In genomic region chr6:35148167-35148741, GRCh38 we compare ENCODE assay signal across 13 cellular contexts. TPM values are rescaled to one million over a fixed set of nuclear protein-coding genes. Genes with fewer than 3 reads are reported as not detected.
A peak's percentile ranks its signal among the peaks of the same experiment; 100 is the strongest.
DNase-seq lines count a peak whose midpoint lies in the region; ATAC-seq and TF ChIP-seq lines count a peak whose summit lies in the region.
"Had no signal": no experiment of that assay in that cellular context is flagged by ENCODE, and none has a peak within 500 bp of the region (broad histone marks: within the 10 kb centered on the region; RNA-seq: fewer than 3 reads in every experiment).

No MANE protein-coding gene starts in this region.

- H2AFZ ChIP-seq in IMR-90 (replicated peaks; ENCODE audit: low read length, poor library complexity), result peak overlapping the region; percentile 78
- no peak overlapping the region for H2AFZ ChIP-seq in neural progenitor cell (replicated peaks)
- H2AFZ ChIP-seq: parathyroid adenoma had no signal

- DNase-seq in Daoy (ENCODE audit: low read depth) (peak; percentile 87), IMR-90 (peak; percentile 77), astrocyte of the spinal cord (ENCODE audit: low read depth, low spot score) (peak; percentile 74), neural progenitor cell (ENCODE audit: low spot score) (peak; percentile 95), NCI-H1930 (lab: John Stamatoyannopoulos, UW) (no peak), head of caudate nucleus (no peak), upper lobe of right lung (no peak)
- DNase-seq: activated B cell treated with CpG ODN at 0.5 μM for 24 hours, DMS79 treated with DMSO at 0.1 percent for 48 hours, NCI-H2029 had no signal

- H3K27ac ChIP-seq in IMR-90 (ENCODE audit: insufficient read depth, low read length), result peak overlapping the region; percentile 79
- no peak overlapping the region for H3K27ac ChIP-seq in neural progenitor cell
- no peak overlapping the region for H3K27ac ChIP-seq in upper lobe of right lung
- H3K27ac ChIP-seq: parathyroid adenoma had no signal

- H3K79me2 ChIP-seq in neural progenitor cell (ENCODE audit: low read depth), result no peaks in the 10 kb centered on the region
- H3K79me2 ChIP-seq: parathyroid adenoma had no signal

- H3K9me3 Mint-ChIP-seq in neural progenitor cell, result no peaks in the 10 kb centered on the region
- H3K9me3 Mint-ChIP-seq: activated B cell treated with CpG ODN at 0.5 μM for 24 hours had no signal

- H3K4me3 ChIP-seq in IMR-90 (ENCODE audit: insufficient read depth, low read depth, low read length) (no peak overlapping the region), astrocyte of the spinal cord (ENCODE audit: low read depth, low read length) (no peak overlapping the region), neural progenitor cell (peak overlapping the region; percentile 13), upper lobe of right lung (no peak overlapping the region)

- H3K4me3 Mint-ChIP-seq in neural progenitor cell, result peak overlapping the region; percentile 77
- H3K4me3 Mint-ChIP-seq: activated B cell treated with CpG ODN at 0.5 μM for 24 hours had no signal

- H3K4me1 ChIP-seq in IMR-90 (ENCODE audit: control insufficient read depth, insufficient read depth, low read length), result peaks cover 20% of the 10 kb centered on the region
- peaks cover 31% of the 10 kb centered on the region for H3K4me1 ChIP-seq in neural progenitor cell
- no peaks in the 10 kb centered on the region for H3K4me1 ChIP-seq in upper lobe of right lung
- H3K4me1 ChIP-seq: parathyroid adenoma had no signal

- POLR2A ChIA-PET in IMR-90 (lab: Charles Lee; ENCODE audit: unreplicated experiment), result interaction anchor here (0.5 kb wide), 1 partner anchor 24 kb away, joined by 18 read pairs; no protein-coding TSS in a partner anchor

- H2AK5ac ChIP-seq in IMR-90 (ENCODE audit: low read depth, low read length), result peak overlapping the region; percentile 38

- peak overlapping the region; percentile 74 to 80; a peak in 3 of 4 replicates for H4K8ac ChIP-seq in IMR-90 (ENCODE audit: low read depth in 2 of 2, low read length in 2 of 2)

- H3K9ac ChIP-seq in IMR-90 (ENCODE audit: low read depth, low read length) (peak overlapping the region; percentile 2; the same call in 1 of the 2 replicates), neural progenitor cell (no peak overlapping the region)
- H3K9ac ChIP-seq: parathyroid adenoma had no signal

- peaks cover 26% of the 10 kb centered on the region for H3F3A ChIP-seq in neural progenitor cell (ENCODE audit: low read depth)

- dilution Hi-C loops in IMR-90 (cut with HindIII; ENCODE audit: low sequenced_read_pairs, unreplicated experiment), result no loop called here

- no peaks in the 10 kb centered on the region for H3K36me3 Mint-ChIP-seq in neural progenitor cell

- H3K79me1 ChIP-seq in IMR-90 (ENCODE audit: low read depth in 1 of 2, low read length in 2 of 2), result no peaks in the 10 kb centered on the region

- H3K27me3 Mint-ChIP-seq in neural progenitor cell (ENCODE audit: insufficient read depth, low read depth), result peaks cover 4% of the 10 kb centered on the region

- H3K4me1 Mint-ChIP-seq in neural progenitor cell, result peaks cover 38% of the 10 kb centered on the region
- H3K4me1 Mint-ChIP-seq: activated B cell treated with CpG ODN at 0.5 μM for 24 hours had no signal

- TF ChIP-seq CTCF in IMR-90 (conservative IDR thresholded peaks at IDR 0.05; ENCODE audit: low read depth, low read length), result no peak
- TF ChIP-seq CTCF in astrocyte of the spinal cord (IDR thresholded peaks at IDR 0.05; ENCODE audit: low read depth, low read length), result no peak
- TF ChIP-seq CTCF in neural progenitor cell (IDR thresholded peaks at IDR 0.05), result no peak
- TF ChIP-seq CTCF in upper lobe of right lung (IDR thresholded peaks at IDR 0.05), result no peak

- no CpG with 5 or more reads among the region's 8 CpGs for WGBS in IMR-90 (ENCODE audit: extremely low coverage in 2 of 2, insufficient read length in 1 of 2), 2 experiments

- no peaks in the 10 kb centered on the region for H4K20me1 ChIP-seq in IMR-90 (ENCODE audit: insufficient read depth, low read length)
- H4K20me1 ChIP-seq in neural progenitor cell (ENCODE audit: low read depth), result no peaks in the 10 kb centered on the region

- ATAC-seq in IMR-90 (ENCODE audit: low read depth) (peak; percentile 67), upper lobe of right lung (no peak), HG02885 (IDR thresholded peaks at IDR 0.05; ENCODE audit: poor library complexity, unreplicated experiment) (no peak)
- ATAC-seq: esophagus mucosa had no signal

- peak overlapping the region; percentile 40 for H3K56ac ChIP-seq in IMR-90 (ENCODE audit: extremely low read depth, insufficient read depth, low read length)

- CTCF ChIA-PET in IMR-90 (lab: Yijun Ruan, JAX), result interaction anchor here (0.9 to 3.7 kb wide), 2 partner anchors 38 to 57 kb away, joined by 3 to 46 read pairs; no protein-coding TSS in a partner anchor

- H3K14ac ChIP-seq in IMR-90 (replicated peaks; ENCODE audit: low read depth, low read length), result peak overlapping the region; percentile 91

- no peak for TF ChIP-seq POLR2A in IMR-90 (IDR thresholded peaks at IDR 0.05; ENCODE audit: low read depth, low read length)

- H4K91ac ChIP-seq in IMR-90 (ENCODE audit: insufficient read depth, low read depth, low read length), result peak overlapping the region; percentile 96

- H3K27me3 ChIP-seq in IMR-90 (ENCODE audit: control insufficient read depth, insufficient read depth, low read length), result no peaks in the 10 kb centered on the region
- no peaks in the 10 kb centered on the region for H3K27me3 ChIP-seq in neural progenitor cell
- H3K27me3 ChIP-seq in upper lobe of right lung, result no peaks in the 10 kb centered on the region

- peak overlapping the region; percentile 93 for H4K5ac ChIP-seq in IMR-90 (ENCODE audit: low read depth, low read length)

- peak overlapping the region; percentile 97 for H3K18ac ChIP-seq in IMR-90 (ENCODE audit: low read depth, low read length)

- H2BK5ac ChIP-seq in IMR-90 (ENCODE audit: low read depth, low read length, poor library complexity, severe bottlenecking), result peak overlapping the region; percentile 75

- peak overlapping the region; percentile 95 for H3K27ac Mint-ChIP-seq in neural progenitor cell
- H3K27ac Mint-ChIP-seq: activated B cell treated with CpG ODN at 0.5 μM for 24 hours had no signal

- in situ Hi-C loops in IMR-90 (cut with MboI; ENCODE audit: low sequenced_read_pairs), result loop anchor here (5.0 to 25.0 kb wide), 3 partner anchors 54 to 986 kb away; no protein-coding TSS in a partner anchor
- in situ Hi-C loops in astrocyte of the spinal cord (cut with HindIII; ENCODE audit: low sequenced_read_pairs), result loop anchor here (5.0 kb wide), 1 partner anchor 54 kb away; no protein-coding TSS in a partner anchor

- intact Hi-C loops in IMR-90 (cut with micrococcal nuclease), result loop anchor here (10.0 kb wide), 1 partner anchor 307 kb away; the partner anchor contains the start of gene FANCE
- intact Hi-C loops in head of caudate nucleus (cut with DNase I), result loop anchor here (5.0 to 10.0 kb wide), 2 partner anchors 57 to 94 kb away; no protein-coding TSS in a partner anchor
- intact Hi-C loops in upper lobe of right lung (cut with DNase I), result no loop called here

- H3K23ac ChIP-seq in IMR-90 (ENCODE audit: low read depth, low read length), result peak overlapping the region; percentile 50

- H2AK9ac ChIP-seq in IMR-90 (replicated peaks; ENCODE audit: low read depth, low read length, poor library complexity), result peak overlapping the region; percentile 34

- H3K9me1 ChIP-seq in IMR-90 (ENCODE audit: insufficient read depth, low read length), result peaks cover 7% of the 10 kb centered on the region; the same call in 1 of the 2 replicates

- peak overlapping the region; percentile 74 for H3K4me2 ChIP-seq in IMR-90 (ENCODE audit: low read depth, low read length)
- H3K4me2 ChIP-seq in neural progenitor cell, result peak overlapping the region; percentile 71

- peak overlapping the region; percentile 95 for H3K4ac ChIP-seq in IMR-90 (ENCODE audit: low read depth, low read length)

- no peaks in the 10 kb centered on the region for H3K9me3 ChIP-seq in IMR-90 (ENCODE audit: control insufficient read depth, insufficient read depth, low read length)
- no peaks in the 10 kb centered on the region for H3K9me3 ChIP-seq in neural progenitor cell (ENCODE audit: low read depth)
- no peaks in the 10 kb centered on the region for H3K9me3 ChIP-seq in upper lobe of right lung

- H2BK120ac ChIP-seq in IMR-90 (ENCODE audit: low read depth, low read length), result peak overlapping the region; percentile 97

- peak overlapping the region; percentile 97 for H2BK20ac ChIP-seq in IMR-90 (ENCODE audit: low read depth, low read length)

- peak overlapping the region; percentile 90 for H2BK15ac ChIP-seq in IMR-90 (ENCODE audit: low read depth, low read length)

- no peak for TF ChIP-seq RAD21 in IMR-90 (IDR thresholded peaks at IDR 0.05; ENCODE audit: low read length)

- no TSS peak for BruUV-seq in IMR-90 (replicated peaks; lab: Mats Ljungman, UMichigan)

- H3K36me3 ChIP-seq in IMR-90 (ENCODE audit: control insufficient read depth, insufficient read depth, low read length) (no peaks in the 10 kb centered on the region), neural progenitor cell (no peaks in the 10 kb centered on the region), upper lobe of right lung (no peaks in the 10 kb centered on the region)

TF ChIP-seq in IMR-90, 13 proteins besides CTCF, POLR2A, EP300 and RAD21 (continues in another document):
- peak; percentile 39; the same call in 1 of the 2 replicates for TF ChIP-seq FOS (IDR thresholded peaks at IDR 0.05; ENCODE audit: low read depth, low read length)
- TF ChIP-seq RCOR1 (IDR thresholded peaks at IDR 0.05; ENCODE audit: insufficient replicate concordance, low read length), result peak; percentile 63
- no peak for TF ChIP-seq CEBPB (IDR thresholded peaks at IDR 0.05; ENCODE audit: low read depth, low read length)
- TF ChIP-seq BHLHE40 (IDR thresholded peaks at IDR 0.05; ENCODE audit: low read depth, low read length), result no peak; the same call in 1 of the 2 replicates
- TF ChIP-seq, protein P1, sequence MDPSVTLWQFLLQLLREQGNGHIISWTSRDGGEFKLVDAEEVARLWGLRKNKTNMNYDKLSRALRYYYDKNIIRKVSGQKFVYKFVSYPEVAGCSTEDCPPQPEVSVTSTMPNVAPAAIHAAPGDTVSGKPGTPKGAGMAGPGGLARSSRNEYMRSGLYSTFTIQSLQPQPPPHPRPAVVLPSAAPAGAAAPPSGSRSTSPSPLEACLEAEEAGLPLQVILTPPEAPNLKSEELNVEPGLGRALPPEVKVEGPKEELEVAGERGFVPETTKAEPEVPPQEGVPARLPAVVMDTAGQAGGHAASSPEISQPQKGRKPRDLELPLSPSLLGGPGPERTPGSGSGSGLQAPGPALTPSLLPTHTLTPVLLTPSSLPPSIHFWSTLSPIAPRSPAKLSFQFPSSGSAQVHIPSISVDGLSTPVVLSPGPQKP (IDR thresholded peaks at IDR 0.05; ENCODE audit: borderline replicate concordance, low read depth, low read length), result no peak

RNA-seq across cellular contexts. Expression of gene TCP11, which starts 7.1 kb away (rescaled TPM):
- 0.06 TPM in 1 of 2 replicates, not detected in the other for total RNA-seq in Daoy (2014; rRNA removed; shearing (Covaris generic))
- total RNA-seq in IMR-90 (2012; rRNA removed) (0.36 and 0.56 TPM in 2 replicates), neural progenitor cell (ENCODE audit: low replicate concordance) (0.25 TPM in 1 of 2 replicates, not detected in the other), upper lobe of right lung (not detected)
- 0.30 and 0.34 TPM in 2 replicates for polyA plus RNA-seq in IMR-90 (2012; rRNA removed)
- polyA plus RNA-seq in IMR-90 (2012; cell fraction: cytosol; rRNA removed), result 0.16 TPM in 1 of 2 replicates, not detected in the other
- 0.09 and 0.11 TPM in 2 replicates for polyA plus RNA-seq in IMR-90 (2012; cell fraction: nucleus; rRNA removed; ENCODE audit: low replicate concordance)
- total RNA-seq: activated B cell treated with CpG ODN at 0.5 μM for 24 hours, esophagus mucosa had no signal

Comparison
In these comparisons a context has a peak if more than half of its experiments do, and no peak if none do; other contexts are left out.
1. DNase-seq: peak in Daoy (single experiment), IMR-90 (single experiment), astrocyte of the spinal cord (single experiment) and neural progenitor cell (single experiment); none in NCI-H1930 (0 of 2), head of caudate nucleus (0 of 42) and upper lobe of right lung (single experiment).